Comparison of ENCODE assay signal across 16 cellular contexts in genomic region chr11:64627371-64627770, GRCh38. TPM values are rescaled to one million over a fixed set of nuclear protein-coding genes. Genes with fewer than 3 reads are reported as not detected.
"Had no signal": no experiment of that assay in that cellular context is flagged by ENCODE, and none has a peak within 500 bp of the region (broad histone marks: within the 10 kb centered on the region; RNA-seq: fewer than 3 reads in every experiment).

No MANE protein-coding gene starts in this region.

- H3K9me3 Mint-ChIP-seq: dendritic cell treated with granulocyte-macrophage colony-stimulating factor and Interleukin-4, amounts not matched to agents 40 ng/mL and 50 ng/mL, for 4 days; neural crest cell; stimulated activated naive CD8-positive, alpha-beta T cell treated with anti-CD3 and anti-CD28 coated beads, Interleukin-15, amount 100 ng/mL, for 72 hours had no signal

- H3K4me1 ChIP-seq: breast epithelium had no signal

- H3K9me3 ChIP-seq: breast epithelium, ovary, testis had no signal

- H3K4me1 Mint-ChIP-seq: stimulated activated naive CD8-positive, alpha-beta T cell treated with anti-CD3 and anti-CD28 coated beads, Interleukin-15, amount 100 ng/mL, for 72 hours had no signal

- H3K27me3 ChIP-seq: breast epithelium, ovary, testis had no signal

- H3K36me3 ChIP-seq: breast epithelium, ovary had no signal

- H3K27ac Mint-ChIP-seq: stimulated activated naive CD8-positive, alpha-beta T cell treated with anti-CD3 and anti-CD28 coated beads, Interleukin-15, amount 100 ng/mL, for 72 hours had no signal

- DNase-seq: activated CD4-positive, alpha-beta T cell treated with anti-CD3 and anti-CD28 coated beads, Interleukin-2, amount 50 U/mL, for 1 hour; activated naive CD4-positive, alpha-beta T cell; activated T-cell treated with anti-CD3 and anti-CD28 coated beads for 4 hours; aorta; effector memory CD4-positive, alpha-beta T cell; foreskin fibroblast; kidney glomerular epithelial cell; ovary; stimulated activated naive CD8-positive, alpha-beta T cell treated with anti-CD3 and anti-CD28 coated beads, Interleukin-15, amount 100 ng/mL, for 72 hours; testis had no signal

- ATAC-seq: activated CD4-positive, CD25-positive, alpha-beta regulatory T cell treated with anti-CD3 and anti-CD28 coated beads, Interleukin-2, amount 50 U/mL, for 24 hours; sciatic nerve; stimulated activated naive CD8-positive, alpha-beta T cell treated with anti-CD3 and anti-CD28 coated beads, Interleukin-15, amount 100 ng/mL, for 72 hours had no signal

- H3K4me3 ChIP-seq: breast epithelium, ovary, testis had no signal

- H3K4me3 Mint-ChIP-seq: dendritic cell treated with granulocyte-macrophage colony-stimulating factor and Interleukin-4, amounts not matched to agents 40 ng/mL and 50 ng/mL, for 4 days; neural crest cell; stimulated activated naive CD8-positive, alpha-beta T cell treated with anti-CD3 and anti-CD28 coated beads, Interleukin-15, amount 100 ng/mL, for 72 hours had no signal

- H3K27ac ChIP-seq: breast epithelium, ovary, testis had no signal

- H3K27me3 Mint-ChIP-seq: stimulated activated naive CD8-positive, alpha-beta T cell treated with anti-CD3 and anti-CD28 coated beads, Interleukin-15, amount 100 ng/mL, for 72 hours had no signal

RNA-seq across cellular contexts. Expression of gene SLC22A12, which starts 36.4 kb away (rescaled TPM):
- polyA plus RNA-seq: aorta, ovary, urinary bladder had no signal
